In the genomic region with DNA sequence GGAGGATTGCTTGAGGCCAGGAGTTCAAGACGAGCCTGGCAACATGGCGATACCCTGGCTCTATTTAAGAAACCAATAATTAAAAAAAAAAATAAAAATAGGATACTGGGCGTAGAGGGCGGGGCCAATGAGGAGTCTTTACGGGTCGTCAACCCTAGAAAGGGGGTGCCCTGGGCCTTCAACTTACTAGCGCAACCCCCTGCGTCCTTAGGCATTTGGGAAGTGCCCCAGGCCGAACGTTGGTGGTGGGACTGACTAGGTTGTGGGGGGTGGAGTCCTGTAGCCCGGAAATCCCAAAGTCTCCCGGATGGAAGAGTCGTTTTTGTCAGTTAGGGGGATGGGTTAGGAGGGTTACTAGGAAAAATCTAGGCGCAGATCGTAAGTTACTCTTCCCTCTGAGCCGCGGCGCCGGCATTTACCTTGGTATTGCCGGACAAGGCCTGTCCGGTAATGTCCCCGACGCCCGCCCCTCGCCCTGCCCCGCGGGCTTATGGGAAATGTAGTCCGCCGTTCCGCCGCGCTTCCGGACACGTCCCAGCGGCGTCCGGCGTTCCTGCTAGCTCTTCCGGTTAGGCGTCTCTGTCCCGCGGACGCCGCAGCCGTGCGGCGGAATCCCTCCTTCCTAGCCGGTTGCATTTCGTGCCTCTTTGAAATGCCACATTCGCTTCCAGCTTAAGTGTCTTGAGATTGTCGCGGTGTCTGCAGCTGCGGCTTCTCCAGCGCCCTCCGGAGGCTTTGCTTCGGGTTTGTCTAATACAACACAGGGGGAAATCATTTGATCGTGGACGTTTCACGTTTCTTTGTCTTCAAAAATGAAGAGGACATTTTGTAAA, we compare ENCODE assay signal across 7 cellular contexts. TPM values are rescaled to one million over a fixed set of nuclear protein-coding genes. Genes with fewer than 3 reads are reported as not detected.
DNase-seq lines count a peak whose midpoint lies in the region; ATAC-seq, FAIRE-seq and TF ChIP-seq lines count a peak whose summit lies in the region.

No MANE protein-coding gene starts in this region.

- H3K4me3 ChIP-seq in astrocyte (ENCODE audit: insufficient read depth, low read depth, low read length): peak overlapping the region; percentile 93
- peak overlapping the region; percentile 76 for H3K4me3 ChIP-seq in hepatocyte

- no peaks in the 10 kb centered on the region for H3K9me3 Mint-ChIP-seq in astrocyte (ENCODE audit: unreplicated experiment)

- H3K36me3 Mint-ChIP-seq in astrocyte (ENCODE audit: low read depth, unreplicated experiment): no peaks in the 10 kb centered on the region

- TF ChIP-seq CTCF in astrocyte (IDR thresholded peaks at IDR 0.05; ENCODE audit: insufficient read depth, low read depth, low read length) (no peak), hepatocyte (IDR thresholded peaks at IDR 0.05; ENCODE audit: poor library complexity) (peak; percentile 39)

- no peaks in the 10 kb centered on the region for H3K36me3 ChIP-seq in astrocyte (ENCODE audit: insufficient read depth, low read length)
- no peaks in the 10 kb centered on the region for H3K36me3 ChIP-seq in hepatocyte (replicated peaks; ENCODE audit: insufficient read depth, low read depth)

- peaks cover 16% of the 10 kb centered on the region for H3K4me1 Mint-ChIP-seq in astrocyte (ENCODE audit: low read depth, unreplicated experiment)

- H2AFZ ChIP-seq in astrocyte (ENCODE audit: low read depth, low read length) (peak overlapping the region; percentile 98), hepatocyte (peak overlapping the region; percentile 98)

- H3K4me1 ChIP-seq in astrocyte (ENCODE audit: insufficient read depth, low read length) (peaks cover 18% of the 10 kb centered on the region), hepatocyte (ENCODE audit: insufficient read depth) (peaks cover 30% of the 10 kb centered on the region)

- H3K27me3 ChIP-seq in astrocyte (ENCODE audit: insufficient read depth, low read length) (no peaks in the 10 kb centered on the region), hepatocyte (no peaks in the 10 kb centered on the region)

- DNase-seq in GM18507 (ENCODE audit: extremely low spot score, insufficient read length, low read depth) (peak; percentile 67), NCI-H187 (lab: John Stamatoyannopoulos, UW) (peak; percentile 66 to 80), T-helper 22 cell (ENCODE audit: low read depth) (peak; percentile 77), astrocyte (ENCODE audit: low read depth) (peak; percentile 86), hepatocyte (ENCODE audit: low spot score) (peak; percentile 97), retina (peak; percentile 99)

- H3K4me2 ChIP-seq in astrocyte (ENCODE audit: low read length) (peak overlapping the region; percentile 96), hepatocyte (peak overlapping the region; percentile 90)

- FAIRE-seq in GM18507 (lab: Jason Lieb, UNC): peak; percentile 90
- no peak for FAIRE-seq in astrocyte (lab: Jason Lieb, UNC)

- peak; percentile 67 for ATAC-seq in HG02970 (IDR thresholded peaks at IDR 0.05; ENCODE audit: low FRiP score, unreplicated experiment)

- H3K9me3 ChIP-seq in astrocyte (ENCODE audit: insufficient read depth, low read depth, low read length) (no peaks in the 10 kb centered on the region), hepatocyte (ENCODE audit: low read depth) (no peaks in the 10 kb centered on the region)

- H3K27ac ChIP-seq in astrocyte (ENCODE audit: low read depth, low read length): peak overlapping the region; percentile 92
- peak overlapping the region; percentile 95 for H3K27ac ChIP-seq in hepatocyte

- 2% methylated on average over 58 of the region's 59 CpGs for WGBS in hepatocyte (ENCODE audit: low lambda C conversion rate, missing lambda C conversion rate)

- H4K20me1 ChIP-seq in astrocyte (ENCODE audit: insufficient read depth, low read length): no peaks in the 10 kb centered on the region
- no peaks in the 10 kb centered on the region for H4K20me1 ChIP-seq in hepatocyte (ENCODE audit: insufficient read depth, poor library complexity, severe bottlenecking)

- H3K4me3 Mint-ChIP-seq in astrocyte (ENCODE audit: unreplicated experiment): peak overlapping the region; percentile 90

- H3K27ac Mint-ChIP-seq in astrocyte (ENCODE audit: unreplicated experiment): peak overlapping the region; percentile 94

- H3K79me2 ChIP-seq in astrocyte (ENCODE audit: insufficient read depth, low read length): peaks cover 30% of the 10 kb centered on the region
- peaks cover 29% of the 10 kb centered on the region for H3K79me2 ChIP-seq in hepatocyte

- no peaks in the 10 kb centered on the region for H3K9me2 ChIP-seq in hepatocyte (replicated peaks; ENCODE audit: insufficient read depth)

- no peaks in the 10 kb centered on the region for H3K27me3 Mint-ChIP-seq in astrocyte (ENCODE audit: low read depth, unreplicated experiment)

- peak overlapping the region; percentile 92 for H3K9ac ChIP-seq in astrocyte (ENCODE audit: low read length)

RNA-seq across cellular contexts. Expression of a gene that starts 1.3 kb away (rescaled TPM):
- total RNA-seq in astrocyte: 23.8 TPM in 2 replicates
- 29.8 and 30.7 TPM in 2 replicates for total RNA-seq in hepatocyte
- polyA plus RNA-seq in hepatocyte: 14.2 and 16.2 TPM in 2 replicates

Comparison
In these comparisons a context has a peak if more than half of its experiments do, and no peak if none do; other contexts are left out.
1. Peak in every context shown above with its lines: DNase-seq, ATAC-seq, H3K4me3 ChIP-seq and H3K27ac ChIP-seq.